Comparison of ENCODE assay signal across 10 cellular contexts in the genomic region with DNA sequence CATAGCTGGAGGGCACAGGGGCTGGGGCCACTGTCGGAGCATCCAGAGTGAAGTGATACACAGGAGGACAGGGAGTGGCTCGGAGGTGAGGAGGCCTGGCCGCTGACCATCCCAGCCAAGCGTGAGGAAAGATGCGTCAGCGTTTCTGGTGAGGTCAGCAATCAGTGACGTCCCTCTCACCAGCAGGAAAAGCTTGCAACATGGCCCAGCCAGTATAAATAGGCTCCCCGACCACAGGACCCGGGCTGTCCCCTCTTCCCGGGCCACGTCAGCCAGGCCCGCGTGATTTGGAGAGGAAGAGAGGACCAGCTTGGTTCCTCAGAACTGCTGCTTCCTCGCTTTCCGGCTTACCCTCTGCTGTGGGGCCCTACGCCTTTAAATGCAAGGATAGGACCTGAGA. TPM values are rescaled to one million over a fixed set of nuclear protein-coding genes. Genes with fewer than 3 reads are reported as not detected.
DNase-seq lines count a peak whose midpoint lies in the region; ATAC-seq lines count a peak whose summit lies in the region.
"Had no signal": no experiment of that assay in that cellular context is flagged by ENCODE, and none has a peak within 500 bp of the region (broad histone marks: within the 10 kb centered on the region; RNA-seq: fewer than 3 reads in every experiment).

No MANE protein-coding gene starts in this region.

- no peaks in the 10 kb centered on the region for H3K27me3 Mint-ChIP-seq in activated T-helper 2 cell treated with anti-CD3 and anti-CD28 coated beads, Interferon-gamma antibody, Interleukin-2, Interleukin-4, amounts not matched to agents 10 μg/mL and 5 μg/mL and 100 μg/mL, durations not matched to agents 14 hours and 24 hours and 36 hours (ENCODE audit: low read depth)
- H3K27me3 Mint-ChIP-seq: activated CD4-positive, alpha-beta memory T cell treated with anti-CD3 and anti-CD28 coated beads for 36 hours; stimulated activated naive CD8-positive, alpha-beta T cell treated with anti-CD3 and anti-CD28 coated beads, Interleukin-15, Interleukin-2, amounts not matched to agents 100 ng/mL and 50 ng/mL, for 24 hours had no signal

- no peaks in the 10 kb centered on the region for H3K9me3 Mint-ChIP-seq in activated T-helper 2 cell treated with anti-CD3 and anti-CD28 coated beads, Interferon-gamma antibody, Interleukin-2, Interleukin-4, amounts not matched to agents 10 μg/mL and 5 μg/mL and 100 μg/mL, durations not matched to agents 14 hours and 24 hours and 36 hours
- H3K9me3 Mint-ChIP-seq: activated CD4-positive, alpha-beta memory T cell treated with anti-CD3 and anti-CD28 coated beads for 36 hours; stimulated activated naive CD8-positive, alpha-beta T cell treated with anti-CD3 and anti-CD28 coated beads, Interleukin-15, Interleukin-2, amounts not matched to agents 100 ng/mL and 50 ng/mL, for 24 hours had no signal

- H3K4me3 Mint-ChIP-seq in activated T-helper 2 cell treated with anti-CD3 and anti-CD28 coated beads, Interferon-gamma antibody, Interleukin-2, Interleukin-4, amounts not matched to agents 10 μg/mL and 5 μg/mL and 100 μg/mL, durations not matched to agents 14 hours and 24 hours and 36 hours (ENCODE audit: low read depth), result no peak overlapping the region
- H3K4me3 Mint-ChIP-seq: activated CD4-positive, alpha-beta memory T cell treated with anti-CD3 and anti-CD28 coated beads for 36 hours; stimulated activated naive CD8-positive, alpha-beta T cell treated with anti-CD3 and anti-CD28 coated beads, Interleukin-15, Interleukin-2, amounts not matched to agents 100 ng/mL and 50 ng/mL, for 24 hours had no signal

- peaks cover 53% of the 10 kb centered on the region for H3K4me1 Mint-ChIP-seq in activated T-helper 2 cell treated with anti-CD3 and anti-CD28 coated beads, Interferon-gamma antibody, Interleukin-2, Interleukin-4, amounts not matched to agents 10 μg/mL and 5 μg/mL and 100 μg/mL, durations not matched to agents 14 hours and 24 hours and 36 hours (ENCODE audit: low read depth)

- intact Hi-C loops in activated T-helper 2 cell treated with anti-CD3 and anti-CD28 coated beads, Interferon-gamma antibody, Interleukin-2, Interleukin-4, amounts not matched to agents 10 μg/mL and 5 μg/mL and 100 μg/mL, durations not matched to agents 14 hours and 24 hours and 36 hours (cut with micrococcal nuclease), result no loop called here
- intact Hi-C loops in left cardiac atrium (cut with DNase I), result no loop called here

- H3K36me3 Mint-ChIP-seq in activated T-helper 2 cell treated with anti-CD3 and anti-CD28 coated beads, Interferon-gamma antibody, Interleukin-2, Interleukin-4, amounts not matched to agents 10 μg/mL and 5 μg/mL and 100 μg/mL, durations not matched to agents 14 hours and 24 hours and 36 hours (ENCODE audit: low read depth), result peaks cover 86% of the 10 kb centered on the region

- DNase-seq in ELR (ENCODE audit: low read depth), result peak; percentile 45
- DNase-seq in activated T-helper 2 cell treated with anti-CD3 and anti-CD28 coated beads, Interferon-gamma antibody, Interleukin-2, Interleukin-4, amounts not matched to agents 10 μg/mL and 5 μg/mL and 100 μg/mL, durations not matched to agents 14 hours and 24 hours and 36 hours (ENCODE audit: low spot score), result no peak
- DNase-seq in left cardiac atrium, result peak; percentile 68
- peak; percentile 60 for DNase-seq in putamen (ENCODE audit: low spot score)
- DNase-seq in NCI-H2196 treated with DMSO at 0.1 percent for 48 hours (lab: John Stamatoyannopoulos, UW; ENCODE audit: unreplicated experiment), result no peak
- no peak for DNase-seq in KG1 (lab: John Stamatoyannopoulos, UW)
- DNase-seq: activated CD4-positive, alpha-beta memory T cell treated with anti-CD3 and anti-CD28 coated beads for 36 hours had no signal

- H3K27ac Mint-ChIP-seq in activated T-helper 2 cell treated with anti-CD3 and anti-CD28 coated beads, Interferon-gamma antibody, Interleukin-2, Interleukin-4, amounts not matched to agents 10 μg/mL and 5 μg/mL and 100 μg/mL, durations not matched to agents 14 hours and 24 hours and 36 hours, result peak overlapping the region; percentile 14
- H3K27ac Mint-ChIP-seq: stimulated activated naive CD8-positive, alpha-beta T cell treated with anti-CD3 and anti-CD28 coated beads, Interleukin-15, Interleukin-2, amounts not matched to agents 100 ng/mL and 50 ng/mL, for 24 hours had no signal

- ATAC-seq in left cardiac atrium (peak; percentile 34 to 69), GM18498 (IDR thresholded peaks at IDR 0.05; ENCODE audit: unreplicated experiment) (no peak), HG02970 (IDR thresholded peaks at IDR 0.05; ENCODE audit: low FRiP score, unreplicated experiment) (no peak)

RNA-seq across cellular contexts. Expression of a gene that starts 4.2 kb away (rescaled TPM):
- total RNA-seq in activated T-helper 2 cell treated with anti-CD3 and anti-CD28 coated beads, Interferon-gamma antibody, Interleukin-2, Interleukin-4, amounts not matched to agents 10 μg/mL and 5 μg/mL and 100 μg/mL, durations not matched to agents 14 hours and 24 hours and 36 hours, result 148 and 152 TPM in 2 replicates
- 1 to 10 TPM in 1 of 2 donors, under 1 TPM in 1; 0.56 to 1.4 TPM for total RNA-seq in left cardiac atrium

RNA-seq across cellular contexts. Expression of a gene that starts 18.5 kb away (rescaled TPM):
- total RNA-seq in activated T-helper 2 cell treated with anti-CD3 and anti-CD28 coated beads, Interferon-gamma antibody, Interleukin-2, Interleukin-4, amounts not matched to agents 10 μg/mL and 5 μg/mL and 100 μg/mL, durations not matched to agents 14 hours and 24 hours and 36 hours, result 11.1 TPM in 2 replicates
- 1 to 10 TPM; 7.4 to 9.4 TPM for total RNA-seq in left cardiac atrium

RNA-seq across cellular contexts. Expression of a gene that starts 24.3 kb away (rescaled TPM):
- total RNA-seq in activated T-helper 2 cell treated with anti-CD3 and anti-CD28 coated beads, Interferon-gamma antibody, Interleukin-2, Interleukin-4, amounts not matched to agents 10 μg/mL and 5 μg/mL and 100 μg/mL, durations not matched to agents 14 hours and 24 hours and 36 hours, result 919 and 932 TPM in 2 replicates
- 1 to 10 TPM in 1 of 2 donors, under 1 TPM in 1; 0.94 to 7.0 TPM for total RNA-seq in left cardiac atrium

RNA-seq across cellular contexts. Expression of a gene that starts 55.9 kb away (rescaled TPM):
- total RNA-seq in activated T-helper 2 cell treated with anti-CD3 and anti-CD28 coated beads, Interferon-gamma antibody, Interleukin-2, Interleukin-4, amounts not matched to agents 10 μg/mL and 5 μg/mL and 100 μg/mL, durations not matched to agents 14 hours and 24 hours and 36 hours, result 26.8 and 29.4 TPM in 2 replicates
- 10 to 100 TPM; 11.9 to 12.3 TPM for total RNA-seq in left cardiac atrium

Comparison
In these comparisons a context has a peak if more than half of its experiments do, and no peak if none do; other contexts are left out.
1. DNase-seq: peak in ELR (single experiment), left cardiac atrium (single experiment) and putamen (single experiment); none in activated T-helper 2 cell treated with anti-CD3 and anti-CD28 coated beads, Interferon-gamma antibody, Interleukin-2, Interleukin-4, amounts not matched to agents 10 μg/mL and 5 μg/mL and 100 μg/mL, durations not matched to agents 14 hours and 24 hours and 36 hours (single experiment), NCI-H2196 treated with DMSO at 0.1 percent for 48 hours (single experiment) and KG1 (single experiment).
2. ATAC-seq: peak in left cardiac atrium (2 of 2); none in GM18498 (single experiment) and HG02970 (single experiment).
3. RNA of a gene that starts 4.2 kb away (total RNA-seq): 148 to 152 TPM in activated T-helper 2 cell treated with anti-CD3 and anti-CD28 coated beads, Interferon-gamma antibody, Interleukin-2, Interleukin-4, amounts not matched to agents 10 μg/mL and 5 μg/mL and 100 μg/mL, durations not matched to agents 14 hours and 24 hours and 36 hours; 0.56 to 1.4 TPM in left cardiac atrium; every median in the first group is over 10 times any median in the second.
4. RNA of a gene that starts 24.3 kb away (total RNA-seq): 919 to 932 TPM in activated T-helper 2 cell treated with anti-CD3 and anti-CD28 coated beads, Interferon-gamma antibody, Interleukin-2, Interleukin-4, amounts not matched to agents 10 μg/mL and 5 μg/mL and 100 μg/mL, durations not matched to agents 14 hours and 24 hours and 36 hours; 0.94 to 7.0 TPM in left cardiac atrium; every median in the first group is over 100 times any median in the second.